ENCODE assay signal across 19 cellular contexts in the genomic region with DNA sequence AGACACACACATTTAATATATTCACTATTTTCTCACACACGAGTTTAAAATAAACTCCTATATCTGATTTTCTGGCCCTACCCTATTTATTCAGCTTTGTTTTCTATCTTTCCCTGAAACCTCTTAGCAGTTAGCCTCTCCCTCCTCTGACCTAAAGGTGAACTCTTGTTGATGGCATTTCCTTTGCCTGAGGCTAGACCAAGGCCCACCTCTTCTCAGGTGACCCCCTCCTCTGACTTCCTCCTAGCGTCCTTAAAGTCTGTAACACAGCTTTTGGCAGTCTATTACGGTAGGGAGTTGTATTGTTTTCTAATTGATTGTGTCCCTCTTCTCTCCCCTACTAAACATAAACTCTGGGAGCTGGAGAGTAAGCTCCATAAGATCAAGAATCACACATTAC. TPM values are rescaled to one million over a fixed set of nuclear protein-coding genes. Genes with fewer than 3 reads are reported as not detected.
"Had no signal": no experiment of that assay in that cellular context is flagged by ENCODE, and none has a peak within 500 bp of the region (broad histone marks: within the 10 kb centered on the region; RNA-seq: fewer than 3 reads in every experiment).

No MANE protein-coding gene starts in this region.

- H3K4me3 Mint-ChIP-seq: activated CD4-positive, alpha-beta T cell treated with anti-CD3 and anti-CD28 coated beads, Interleukin-2, amount 10 ng/mL, durations not matched to agents 7 days and 5 days; activated naive CD8-positive, alpha-beta T cell; dendritic cell treated with granulocyte-macrophage colony-stimulating factor and Interleukin-4, amounts not matched to agents 40 ng/mL and 50 ng/mL, for 4 days; neural crest cell; stimulated activated effector memory CD8-positive, alpha-beta T cell treated with anti-CD3 and anti-CD28 coated beads, Interleukin-12 subunit alpha, Interleukin-12 subunit beta, amount 100 ng/mL, for 72 hours had no signal

- H3K27me3 ChIP-seq: sigmoid colon had no signal

- H3K4me1 Mint-ChIP-seq: activated CD4-positive, alpha-beta T cell treated with anti-CD3 and anti-CD28 coated beads, Interleukin-2, amount 10 ng/mL, durations not matched to agents 7 days and 5 days; stimulated activated effector memory CD8-positive, alpha-beta T cell treated with anti-CD3 and anti-CD28 coated beads, Interleukin-12 subunit alpha, Interleukin-12 subunit beta, amount 100 ng/mL, for 72 hours had no signal

- H3K36me3 Mint-ChIP-seq: activated naive CD8-positive, alpha-beta T cell; stimulated activated effector memory CD8-positive, alpha-beta T cell treated with anti-CD3 and anti-CD28 coated beads, Interleukin-12 subunit alpha, Interleukin-12 subunit beta, amount 100 ng/mL, for 72 hours had no signal

- H3K9me3 ChIP-seq: sigmoid colon had no signal

- H3K27ac ChIP-seq: sigmoid colon had no signal

- H3K27me3 Mint-ChIP-seq: activated naive CD8-positive, alpha-beta T cell had no signal

- ATAC-seq: left ventricle myocardium superior; stimulated activated effector memory CD8-positive, alpha-beta T cell treated with anti-CD3 and anti-CD28 coated beads, Interleukin-12 subunit alpha, Interleukin-12 subunit beta, amount 100 ng/mL, for 72 hours had no signal

- DNase-seq: activated CD4-positive, alpha-beta T cell treated with anti-CD3 and anti-CD28 coated beads, Interleukin-2, amount 10 ng/mL, durations not matched to agents 7 days and 5 days; activated CD8-positive, alpha-beta memory T cell treated with anti-CD3 and anti-CD28 coated beads, Interleukin-2, amount 50 U/mL, for 48 hours; activated gamma-delta T cell treated with Interleukin-2 at 50 U/mL for 16 hours; amniotic stem cell; cerebellar nuclear complex; hippocampal formation; kidney; left ventricle myocardium superior; sigmoid colon; stimulated activated CD4-positive, alpha-beta T cell treated with anti-CD3 and anti-CD28 coated beads, Interleukin-12 subunit alpha, Interleukin-12 subunit beta, amount 100 ng/mL, for 4 hours; stimulated activated CD4-positive, alpha-beta T cell treated with anti-CD3 and anti-CD28 coated beads, Interleukin-2, amount 100 ng/mL, for 24 hours; SW 1271 had no signal

- H3K4me3 ChIP-seq: sigmoid colon had no signal

- H3K27ac Mint-ChIP-seq: activated CD4-positive, alpha-beta T cell treated with anti-CD3 and anti-CD28 coated beads, Interleukin-2, amount 10 ng/mL, durations not matched to agents 7 days and 5 days; activated naive CD8-positive, alpha-beta T cell; dendritic cell treated with granulocyte-macrophage colony-stimulating factor and Interleukin-4, amounts not matched to agents 40 ng/mL and 50 ng/mL, for 4 days; stimulated activated effector memory CD8-positive, alpha-beta T cell treated with anti-CD3 and anti-CD28 coated beads, Interleukin-12 subunit alpha, Interleukin-12 subunit beta, amount 100 ng/mL, for 72 hours had no signal

- H3K36me3 ChIP-seq: sigmoid colon had no signal

- H3K9me3 Mint-ChIP-seq: activated CD4-positive, alpha-beta T cell treated with anti-CD3 and anti-CD28 coated beads, Interleukin-2, amount 10 ng/mL, durations not matched to agents 7 days and 5 days; dendritic cell treated with granulocyte-macrophage colony-stimulating factor and Interleukin-4, amounts not matched to agents 40 ng/mL and 50 ng/mL, for 4 days; stimulated activated effector memory CD8-positive, alpha-beta T cell treated with anti-CD3 and anti-CD28 coated beads, Interleukin-12 subunit alpha, Interleukin-12 subunit beta, amount 100 ng/mL, for 72 hours had no signal

RNA-seq across cellular contexts. Expression of a gene that starts 1.7 kb away (rescaled TPM):
- total RNA-seq: activated CD4-positive, alpha-beta T cell treated with anti-CD3 and anti-CD28 coated beads, Interleukin-2, amount 10 ng/mL, durations not matched to agents 7 days and 5 days had no signal

RNA-seq across cellular contexts. Expression of a gene that starts 5.7 kb away (rescaled TPM):
- total RNA-seq: activated CD4-positive, alpha-beta T cell treated with anti-CD3 and anti-CD28 coated beads, Interleukin-2, amount 10 ng/mL, durations not matched to agents 7 days and 5 days had no signal

RNA-seq across cellular contexts. Expression of a gene that starts 57.6 kb away (rescaled TPM):
- total RNA-seq: activated CD4-positive, alpha-beta T cell treated with anti-CD3 and anti-CD28 coated beads, Interleukin-2, amount 10 ng/mL, durations not matched to agents 7 days and 5 days; glomerular endothelial cell; left ventricle myocardium superior; myocyte; neural crest cell; osteoblast; sigmoid colon had no signal
